ENCODE assay signal across 10 cellular contexts in genomic region chr7:73314271-73314670, GRCh38. TPM values are rescaled to one million over a fixed set of nuclear protein-coding genes. Genes with fewer than 3 reads are reported as not detected.
"Had no signal": no experiment of that assay in that cellular context is flagged by ENCODE, and none has a peak within 500 bp of the region (broad histone marks: within the 10 kb centered on the region; RNA-seq: fewer than 3 reads in every experiment).

No MANE protein-coding gene starts in this region.

- H3K4me1 ChIP-seq: HAP-1 had no signal

- H3K9me3 ChIP-seq: HAP-1 had no signal

- H3K9me3 Mint-ChIP-seq: HFFc6, IgD-negative memory B cell had no signal

- H3K4me3 Mint-ChIP-seq: HFFc6, IgD-negative memory B cell had no signal

- H3K36me3 ChIP-seq: HAP-1 had no signal

- H3K36me3 Mint-ChIP-seq: IgD-negative memory B cell had no signal

- DNase-seq: GM23248, GOT3, HFFc6, KBM-7 had no signal

- ATAC-seq: HCT116 had no signal

- H3K27me3 Mint-ChIP-seq: IgD-negative memory B cell had no signal

- H3K27ac Mint-ChIP-seq: HFFc6, IgD-negative memory B cell had no signal

- H3K27ac ChIP-seq: GM23248 had no signal

- H3K4me3 ChIP-seq: GM23248, HAP-1 had no signal

RNA-seq across cellular contexts. Expression of gene TRIM50, which starts 13.6 kb away (rescaled TPM):
- total RNA-seq: GM23248, H4, H7, HFFc6, HT-29 had no signal
- polyA plus RNA-seq: GM23248, IgD-negative memory B cell had no signal

RNA-seq across cellular contexts. Expression of gene FKBP6, which starts 13.7 kb away (rescaled TPM):
- total RNA-seq: GM23248, H4, HFFc6, HT-29 had no signal
- polyA plus RNA-seq: GM23248, IgD-negative memory B cell had no signal
